14 cellular contexts compared by ENCODE assay signal in genomic region chr6:156502969-156503504, GRCh38.
DNase-seq lines count a peak whose midpoint lies in the region; ATAC-seq and TF ChIP-seq lines count a peak whose summit lies in the region.
"Had no signal": no experiment of that assay in that cellular context is flagged by ENCODE, and none has a peak within 500 bp of the region (broad histone marks: within the 10 kb centered on the region; RNA-seq: fewer than 3 reads in every experiment).

No MANE protein-coding gene starts in this region.

- DNase-seq in Daoy (ENCODE audit: low read depth) (peak; percentile 33), ELF-1 (ENCODE audit: low read depth, low spot score) (peak; percentile 46), NT2/D1 (ENCODE audit: low read depth, low spot score) (peak; percentile 35), esophagus muscularis mucosa (ENCODE audit: extremely low spot score) (peak; percentile 74), heart left ventricle (no peak), cardiac septum (ENCODE audit: low spot score) (no peak), head of caudate nucleus (no peak)
- DNase-seq: CD8-positive, alpha-beta T cell; COR-L47; DMS153; DMS79 treated with DMSO at 0.1 percent for 48 hours; GF-D8; H7 had no signal

- H3K36me3 ChIP-seq in NT2/D1 (ENCODE audit: insufficient read depth, insufficient read length, low read length) (no peaks in the 10 kb centered on the region), esophagus muscularis mucosa (no peaks in the 10 kb centered on the region), heart left ventricle (no peaks in the 10 kb centered on the region)

- H3K27me3 ChIP-seq in NT2/D1 (ENCODE audit: insufficient read depth, insufficient read length) (no peaks in the 10 kb centered on the region), esophagus muscularis mucosa (no peaks in the 10 kb centered on the region), heart left ventricle (no peaks in the 10 kb centered on the region)

- intact Hi-C loops in esophagus muscularis mucosa (cut with DNase I) = no loop called here
- intact Hi-C loops in heart left ventricle (cut with DNase I) = no loop called here
- intact Hi-C loops in cardiac septum (cut with DNase I) = no loop called here
- intact Hi-C loops in head of caudate nucleus (cut with DNase I) = no loop called here

- WGBS in esophagus muscularis mucosa = 94% methylated on average over 5 of the region's 8 CpGs
- 78 to 89% (median 82%) methylated on average over 8 of the region's 8 CpGs for WGBS in heart left ventricle, 4 donors

- no peak overlapping the region for H3K4me3 ChIP-seq in NT2/D1 (ENCODE audit: insufficient read length, low read depth)
- H3K4me3 ChIP-seq in esophagus muscularis mucosa = no peak overlapping the region
- no peak overlapping the region for H3K4me3 ChIP-seq in heart left ventricle
- H3K4me3 ChIP-seq: A549 had no signal

- TF ChIP-seq EP300 in esophagus muscularis mucosa (IDR thresholded peaks at IDR 0.05) = no peak

- H3K9ac ChIP-seq in NT2/D1 (ENCODE audit: insufficient read length, low read depth) = no peak overlapping the region

- H3K4me1 ChIP-seq in NT2/D1 (ENCODE audit: insufficient read depth, insufficient read length) = no peaks in the 10 kb centered on the region
- H3K4me1 ChIP-seq in esophagus muscularis mucosa = no peaks in the 10 kb centered on the region
- H3K4me1 ChIP-seq in heart left ventricle = no peaks in the 10 kb centered on the region
- H3K4me1 ChIP-seq: A549 had no signal

- no peaks in the 10 kb centered on the region for H3K9me3 ChIP-seq in NT2/D1 (ENCODE audit: insufficient read depth, low read length)
- H3K9me3 ChIP-seq in esophagus muscularis mucosa = no peaks in the 10 kb centered on the region
- no peaks in the 10 kb centered on the region for H3K9me3 ChIP-seq in heart left ventricle
- H3K9me3 ChIP-seq: A549 had no signal

- H3K27ac ChIP-seq in esophagus muscularis mucosa (replicated peaks in 1 of 4) (no peak overlapping the region), heart left ventricle (no peak overlapping the region)
- H3K27ac ChIP-seq: A549 had no signal

- ATAC-seq in heart left ventricle = no peak
- ATAC-seq: A549; CD8-positive, alpha-beta T cell had no signal

- TF ChIP-seq CTCF in esophagus muscularis mucosa (IDR thresholded peaks at IDR 0.05) (no peak), heart left ventricle (IDR thresholded peaks at IDR 0.05) (no peak)

- TF ChIP-seq POLR2A in esophagus muscularis mucosa (IDR thresholded peaks at IDR 0.05; ENCODE audit: low read depth) (no peak), heart left ventricle (IDR thresholded peaks at IDR 0.05) (no peak)

Comparison
In these comparisons a context has a peak if more than half of its experiments do, and no peak if none do; other contexts are left out.
1. DNase-seq: peak in Daoy (single experiment), ELF-1 (single experiment), NT2/D1 (single experiment) and esophagus muscularis mucosa (single experiment); none in heart left ventricle (0 of 5), cardiac septum (single experiment) and head of caudate nucleus (0 of 42).